In the genomic region with DNA sequence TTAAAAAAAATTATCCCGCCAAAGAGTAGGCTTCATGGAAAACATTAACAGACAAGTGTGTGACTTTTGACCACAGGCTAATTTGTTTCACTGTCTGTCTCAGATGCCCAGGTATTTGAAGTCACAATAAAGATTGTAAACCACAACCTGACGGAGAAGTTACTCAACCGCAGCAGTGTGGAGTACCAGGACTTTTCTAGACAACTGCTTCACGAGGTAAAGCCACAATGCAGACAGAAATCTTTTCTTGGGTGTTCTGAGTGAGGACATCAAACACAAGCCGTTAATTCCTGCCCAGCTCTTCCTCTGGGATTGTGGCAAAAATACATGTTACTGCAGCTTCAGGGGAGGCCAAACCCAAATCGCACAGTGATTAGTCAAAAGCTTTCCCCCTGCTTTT, we compare ENCODE assay signal across 19 cellular contexts. TPM values are rescaled to one million over a fixed set of nuclear protein-coding genes. Genes with fewer than 3 reads are reported as not detected.
DNase-seq lines count a peak whose midpoint lies in the region; FAIRE-seq and TF ChIP-seq lines count a peak whose summit lies in the region.
"Had no signal": no experiment of that assay in that cellular context is flagged by ENCODE, and none has a peak within 500 bp of the region (broad histone marks: within the 10 kb centered on the region; RNA-seq: fewer than 3 reads in every experiment).

No MANE protein-coding gene starts in this region.

- no peaks in the 10 kb centered on the region for H3K27me3 ChIP-seq in hepatocyte
- H3K27me3 ChIP-seq: adrenal gland, pancreas, testis had no signal

- FAIRE-seq in GM18507 (lab: Jason Lieb, UNC): peak; percentile 36
- FAIRE-seq in RCC 7860 (lab: Jason Lieb, UNC): peak; percentile 99
- FAIRE-seq: pancreas had no signal

- intact Hi-C loops in Calu3 (cut with micrococcal nuclease; ENCODE audit: unreplicated experiment): no loop called here

- no peaks in the 10 kb centered on the region for H4K20me1 ChIP-seq in hepatocyte (ENCODE audit: insufficient read depth, poor library complexity, severe bottlenecking)

- no TSS peak for BruUV-seq in Calu3 (replicated peaks; lab: Mats Ljungman, UMichigan)

- peak overlapping the region; percentile 93 for H3K27ac ChIP-seq in hepatocyte
- H3K27ac ChIP-seq: C4-2B, pancreas, testis had no signal

- no peak overlapping the region for H3K4me3 Mint-ChIP-seq in Calu3 (ENCODE audit: low read depth, unreplicated experiment)
- H3K4me3 Mint-ChIP-seq: endodermal cell; T-helper 1 cell treated with Interleukin-12 subunit alpha and Interleukin-12 subunit beta and Interleukin-4 antibody, amounts not matched to agents 30 μg/mL and 1 μg/mL, for 36 hours had no signal

- H3K4me3 ChIP-seq in hepatocyte: no peak overlapping the region
- H3K4me3 ChIP-seq: adrenal gland, pancreas, skin epidermis, testis had no signal

- H3K4me2 ChIP-seq in hepatocyte: no peak overlapping the region

- TF ChIP-seq POLR2A in erythroblast (IDR thresholded peaks at IDR 0.05; ENCODE audit: low read length): no peak

- TF ChIP-seq CTCF in hepatocyte (IDR thresholded peaks at IDR 0.05; ENCODE audit: poor library complexity): no peak
- no peak for TF ChIP-seq CTCF in Calu3 (IDR thresholded peaks at IDR 0.05; ENCODE audit: unreplicated experiment)

- peaks cover 11% of the 10 kb centered on the region for H3K4me1 Mint-ChIP-seq in Calu3 (ENCODE audit: low read depth, unreplicated experiment)
- H3K4me1 Mint-ChIP-seq: endodermal cell had no signal

- H3K79me2 ChIP-seq in hepatocyte: no peaks in the 10 kb centered on the region

- no peak for DNase-seq in GM18507 (ENCODE audit: extremely low spot score, insufficient read length, low read depth)
- DNase-seq in RCC 7860 (ENCODE audit: low spot score): peak; percentile 91
- DNase-seq in hepatocyte (ENCODE audit: low spot score): peak; percentile 52
- DNase-seq in stimulated activated CD8-positive, alpha-beta memory T cell treated with anti-CD3 and anti-CD28 coated beads, Interleukin-4, amount 100 ng/mL, for 48 hours: no peak
- no peak for DNase-seq in medulla oblongata (ENCODE audit: extremely low spot score)
- DNase-seq in Calu3: no peak
- no peak for DNase-seq in erythroblast (lab: John Stamatoyannopoulos, UW)
- DNase-seq: activated CD4-positive, CD25-positive, alpha-beta regulatory T cell; adrenal gland; endodermal cell; left ventricle myocardium superior; NCI-H187 treated with DMSO at 0.1 percent for 48 hours; pancreas; SHP77; testis had no signal

- WGBS in hepatocyte (ENCODE audit: low lambda C conversion rate, missing lambda C conversion rate): 53% methylated on average over 6 of the region's 6 CpGs

- no peak overlapping the region for H2AFZ ChIP-seq in hepatocyte

- H3K36me3 ChIP-seq in hepatocyte (replicated peaks; ENCODE audit: insufficient read depth, low read depth): no peaks in the 10 kb centered on the region
- H3K36me3 ChIP-seq: adrenal gland, pancreas had no signal

- H3K27ac Mint-ChIP-seq in Calu3 (ENCODE audit: unreplicated experiment): no peak overlapping the region
- H3K27ac Mint-ChIP-seq: endodermal cell; T-helper 1 cell treated with Interleukin-12 subunit alpha and Interleukin-12 subunit beta and Interleukin-4 antibody, amounts not matched to agents 30 μg/mL and 1 μg/mL, for 36 hours had no signal

- no peaks in the 10 kb centered on the region for H3K9me3 Mint-ChIP-seq in Calu3 (ENCODE audit: low read depth, unreplicated experiment)
- H3K9me3 Mint-ChIP-seq: endodermal cell; T-helper 1 cell treated with Interleukin-12 subunit alpha and Interleukin-12 subunit beta and Interleukin-4 antibody, amounts not matched to agents 30 μg/mL and 1 μg/mL, for 36 hours had no signal

- H3K36me3 Mint-ChIP-seq in Calu3 (ENCODE audit: insufficient read depth, unreplicated experiment): no peaks in the 10 kb centered on the region

- H3K27me3 Mint-ChIP-seq in Calu3 (ENCODE audit: unreplicated experiment): no peaks in the 10 kb centered on the region

- CTCF ChIA-PET in Calu3 (lab: Charles Lee): no interaction called here

- H3K4me1 ChIP-seq in hepatocyte (ENCODE audit: insufficient read depth): peaks cover 35% of the 10 kb centered on the region
- H3K4me1 ChIP-seq: testis had no signal

- no peaks in the 10 kb centered on the region for H3K9me3 ChIP-seq in hepatocyte (ENCODE audit: low read depth)
- H3K9me3 ChIP-seq: adrenal gland, pancreas, testis had no signal

- H3K9me2 ChIP-seq in hepatocyte (replicated peaks; ENCODE audit: insufficient read depth): no peaks in the 10 kb centered on the region

RNA-seq across cellular contexts. Expression of a gene that starts 30.9 kb away (rescaled TPM):
- 0.16 and 0.47 TPM in 2 replicates for total RNA-seq in hepatocyte
- 0.15 TPM in 1 of 2 replicates, not detected in the other for polyA plus RNA-seq in hepatocyte
- total RNA-seq in Calu3 (2022): 0.22 TPM in 1 of 2 replicates, not detected in the other
- total RNA-seq: activated CD8-positive, alpha-beta memory T cell treated with anti-CD3 and anti-CD28 coated beads for 36 hours; left ventricle myocardium superior had no signal

Comparison
In these comparisons a context has a peak if more than half of its experiments do, and no peak if none do; other contexts are left out.
1. DNase-seq: peak in RCC 7860 (single experiment) and hepatocyte (single experiment); none in GM18507 (single experiment), stimulated activated CD8-positive, alpha-beta memory T cell treated with anti-CD3 and anti-CD28 coated beads, Interleukin-4, amount 100 ng/mL, for 48 hours (single experiment), medulla oblongata (single experiment), Calu3 (single experiment) and erythroblast (0 of 2).